26 cellular contexts compared by ENCODE assay signal in the genomic region with DNA sequence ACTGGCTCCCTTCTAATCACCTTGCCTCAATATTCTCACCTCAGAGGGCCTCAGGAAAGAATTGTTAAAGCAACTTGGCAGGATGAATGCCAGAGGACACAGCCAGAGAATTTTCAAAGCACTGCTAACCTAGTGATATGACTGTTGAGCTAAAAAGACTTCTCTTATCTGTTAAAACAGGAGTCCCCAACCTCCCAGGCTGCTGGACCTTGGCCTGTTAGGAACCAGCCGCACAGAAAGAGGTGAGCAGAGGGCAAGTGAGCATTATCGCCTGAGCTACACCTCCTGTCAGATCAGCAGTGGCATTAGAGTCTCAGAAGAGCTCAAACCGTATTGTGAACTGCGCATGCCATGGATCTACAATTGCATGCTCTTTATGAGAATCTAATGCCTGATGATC. TPM values are rescaled to one million over a fixed set of nuclear protein-coding genes. Genes with fewer than 3 reads are reported as not detected.
"Had no signal": no experiment of that assay in that cellular context is flagged by ENCODE, and none has a peak within 500 bp of the region (broad histone marks: within the 10 kb centered on the region; RNA-seq: fewer than 3 reads in every experiment).

No MANE protein-coding gene starts in this region.

- H3K27me3 ChIP-seq: Peyer's patch had no signal

- H3K4me1 ChIP-seq: breast epithelium, Peyer's patch had no signal

- DNase-seq: activated CD4-positive, alpha-beta T cell treated with anti-CD3 and anti-CD28 coated beads, Interleukin-2, amount 10 ng/mL, durations not matched to agents 24 days and 14 days; activated CD4-positive, alpha-beta T cell treated with anti-CD3 and anti-CD28 coated beads, Interleukin-2, amount 50 U/mL, for 48 hours; activated CD4-positive, CD25-positive, alpha-beta regulatory T cell treated with anti-CD3 and anti-CD28 coated beads, Interleukin-2, amount 50 U/mL, for 72 hours; activated CD8-positive, alpha-beta memory T cell treated with anti-CD3 and anti-CD28 coated beads, Interleukin-2, amount 10 ng/mL, durations not matched to agents 7 days and 5 days; activated effector memory CD4-positive, alpha-beta T cell treated with Interleukin-2 at 50 U/mL for 16 hours; activated naive CD4-positive, alpha-beta T cell; activated T-cell treated with anti-CD3 and anti-CD28 coated beads, Interleukin-2, amount 50 U/mL, for 24 hours; aorta; central memory CD4-positive, alpha-beta T cell; KG1; NCI-H1092; NCI-H1417; NCI-H1694; NCI-H2029; NCI-H345; NCI-H510A; NCI-H69; NK-92 treated with Interleukin-12 subunit alpha and Interleukin-12 subunit beta, amount 100 ng/mL, for 24 hours; Peyer's patch; SHP77 treated with DMSO at 0.1 percent for 48 hours; T-cell; T-helper 2 cell; T1000 had no signal

- H3K9me3 ChIP-seq: breast epithelium, Peyer's patch had no signal

- H3K36me3 ChIP-seq: breast epithelium, Peyer's patch had no signal

- ATAC-seq: activated CD8-positive, alpha-beta memory T cell treated with anti-CD3 and anti-CD28 coated beads, Interleukin-2, amount 10 ng/mL, durations not matched to agents 7 days and 5 days; T-cell; WTC11 had no signal

- H3K27ac ChIP-seq: breast epithelium, Peyer's patch, RWPE1 had no signal

- H3K4me3 ChIP-seq: breast epithelium, Peyer's patch had no signal

RNA-seq across cellular contexts. Expression of gene KCNE5, which starts 1.7 kb away (rescaled TPM):
- total RNA-seq: Peyer's patch had no signal
- polyA plus RNA-seq: aorta had no signal
